27 cellular contexts compared by ENCODE assay signal in the genomic region with DNA sequence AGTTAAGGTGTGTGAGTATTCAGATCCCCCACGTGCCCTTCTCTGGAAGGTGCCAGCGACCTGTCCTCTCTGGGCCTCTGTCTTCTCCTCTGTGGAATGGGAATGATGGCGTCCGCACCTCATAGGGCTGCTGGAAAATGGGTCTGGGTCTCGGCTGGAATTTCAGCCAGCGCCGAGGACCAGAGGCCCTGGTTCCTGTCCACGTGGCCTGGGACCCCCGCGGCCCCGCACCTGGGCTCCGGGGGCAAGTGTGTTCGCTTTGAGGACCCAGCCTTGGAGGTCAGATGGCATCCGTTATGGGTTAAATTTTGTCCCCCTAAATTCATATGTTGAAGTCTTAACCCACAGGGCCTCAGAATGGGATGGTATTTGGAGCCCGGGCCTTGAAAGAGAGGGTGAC. TPM values are rescaled to one million over a fixed set of nuclear protein-coding genes. Genes with fewer than 3 reads are reported as not detected.
"Had no signal": no experiment of that assay in that cellular context is flagged by ENCODE, and none has a peak within 500 bp of the region (broad histone marks: within the 10 kb centered on the region; RNA-seq: fewer than 3 reads in every experiment).

No MANE protein-coding gene starts in this region.

- H3K9me3 Mint-ChIP-seq: effector memory CD8-positive, alpha-beta T cell; mesothelial cell of epicardium had no signal

- ATAC-seq: effector memory CD8-positive, alpha-beta T cell; esophagus mucosa; gastrocnemius medialis; heart right ventricle; left cardiac atrium; left lung; left ventricle myocardium superior; lower lobe of right lung had no signal

- FAIRE-seq: endometrium, islet of Langerhans, keratinocyte had no signal

- H3K27ac Mint-ChIP-seq: dendritic cell treated with granulocyte-macrophage colony-stimulating factor and Interleukin-4, amounts not matched to agents 40 ng/mL and 50 ng/mL, for 4 days; effector memory CD8-positive, alpha-beta T cell; endodermal cell; mesothelial cell of epicardium had no signal

- H3K27ac ChIP-seq: colonic mucosa, epithelial cell of prostate, esophagus squamous epithelium, gastrocnemius medialis, heart right ventricle, left lung, lower lobe of right lung had no signal

- H3K4me3 Mint-ChIP-seq: dendritic cell treated with granulocyte-macrophage colony-stimulating factor and Interleukin-4, amounts not matched to agents 40 ng/mL and 50 ng/mL, for 4 days; effector memory CD8-positive, alpha-beta T cell; endodermal cell; mesothelial cell of epicardium had no signal

- DNase-seq: colonic mucosa; cortex of kidney; effector CD8-positive, alpha-beta T cell; effector memory CD8-positive, alpha-beta T cell; erythroblast; esophagus squamous epithelium; foreskin fibroblast; foreskin melanocyte; gastrocnemius medialis; glutamatergic neuron; head of caudate nucleus; heart right ventricle; hippocampal formation; left cardiac atrium; left ventricle myocardium superior; lower lobe of right lung; mesenchymal stem cell had no signal

- H3K4me1 Mint-ChIP-seq: endodermal cell had no signal

- H3K36me3 ChIP-seq: colonic mucosa, esophagus squamous epithelium, gastrocnemius medialis, heart right ventricle, left lung, lower lobe of right lung had no signal

- H3K36me3 Mint-ChIP-seq: mesothelial cell of epicardium had no signal

- H3K9me3 ChIP-seq: colonic mucosa, esophagus squamous epithelium, gastrocnemius medialis, heart right ventricle, left lung, lower lobe of right lung had no signal

- H3K4me3 ChIP-seq: colonic mucosa, esophagus squamous epithelium, gastrocnemius medialis, heart right ventricle, left lung, lower lobe of right lung had no signal

- H3K4me1 ChIP-seq: colonic mucosa, esophagus squamous epithelium, gastrocnemius medialis, heart right ventricle, left lung, lower lobe of right lung had no signal

RNA-seq across cellular contexts. Expression of a gene that starts 46.4 kb away (rescaled TPM):
- total RNA-seq: mononuclear cell had no signal
